13 cellular contexts compared by ENCODE assay signal in the genomic region with DNA sequence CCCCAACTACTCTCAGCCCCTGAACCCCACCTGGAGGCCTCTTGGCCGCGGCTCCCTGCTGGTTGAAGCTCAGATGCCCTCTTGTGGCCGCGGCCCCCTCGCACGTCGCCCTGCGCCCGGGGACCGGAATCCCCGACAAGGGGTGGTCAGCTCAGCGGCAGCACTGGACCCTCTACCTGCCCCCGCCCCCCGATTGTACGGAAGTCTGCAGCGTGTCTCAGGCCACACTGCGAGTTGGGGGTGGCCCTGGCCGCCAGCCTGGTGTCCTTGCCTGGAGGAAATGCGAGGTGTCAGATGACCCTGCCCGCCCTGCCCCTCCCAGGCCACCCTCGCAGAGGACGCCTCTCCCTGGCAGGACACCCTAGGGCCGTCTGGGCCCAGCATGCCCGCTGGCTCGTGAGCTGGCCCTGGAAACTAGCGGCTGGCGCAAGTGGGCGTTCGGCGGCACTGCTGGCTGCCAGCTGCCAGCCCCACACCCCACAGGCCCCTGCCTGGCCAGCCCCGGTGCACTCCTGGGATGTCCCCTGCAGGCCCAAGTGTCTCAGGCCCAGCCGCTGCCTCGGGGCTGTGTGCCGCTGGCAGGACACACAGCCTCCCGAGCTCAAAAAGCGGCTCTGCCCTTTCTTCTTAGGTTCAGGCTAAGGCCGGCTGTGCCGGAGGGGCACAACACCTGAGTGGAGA.
DNase-seq lines count a peak whose midpoint lies in the region; ATAC-seq and TF ChIP-seq lines count a peak whose summit lies in the region.
"Had no signal": no experiment of that assay in that cellular context is flagged by ENCODE, and none has a peak within 500 bp of the region (broad histone marks: within the 10 kb centered on the region; RNA-seq: fewer than 3 reads in every experiment).

No MANE protein-coding gene starts in this region.

- DNase-seq in NCI-H2029 (lab: John Stamatoyannopoulos, UW), result peak; percentile 75
- no peak for DNase-seq in NCI-H2029 treated with DMSO at 0.1 percent for 48 hours (lab: John Stamatoyannopoulos, UW)
- no peak for DNase-seq in astrocyte of the cerebellum (ENCODE audit: low read depth)
- peak; percentile 81 for DNase-seq in iPS-NIHi11 (ENCODE audit: low spot score)
- peak; percentile 28 for DNase-seq in testis
- no peak for DNase-seq in T1000 (lab: John Stamatoyannopoulos, UW)
- DNase-seq: 8988T; activated B cell treated with CpG ODN at 0.5 μM for 24 hours; activated naive CD4-positive, alpha-beta T cell treated with anti-CD3 and anti-CD28 coated beads, Interleukin-2, amount 10 ng/mL, durations not matched to agents 7 days and 5 days; OCI-M1 had no signal

- no peak for TF ChIP-seq POLR2A in testis (IDR thresholded peaks at IDR 0.05)

- ATAC-seq in GM19023 (IDR thresholded peaks at IDR 0.05; ENCODE audit: unreplicated experiment) (no peak), HG02884 (IDR thresholded peaks at IDR 0.05; ENCODE audit: unreplicated experiment) (no peak)

- H3K27me3 ChIP-seq in testis, result no peaks in the 10 kb centered on the region

- intact Hi-C loops in testis (cut with DNase I; ENCODE audit: low total_unique reads), result no loop called here

- H3K36me3 ChIP-seq in testis (ENCODE audit: low read depth, missing control alignments), result no peaks in the 10 kb centered on the region

- 77 to 78% methylated on average over 8 to 37 of the region's 38 CpGs for WGBS in testis, 2 donors

- in situ Hi-C loops in astrocyte of the cerebellum (cut with HindIII; ENCODE audit: low sequenced_read_pairs), result loop anchor here (25.0 kb wide), 1 partner anchor 136 kb away; no protein-coding TSS in a partner anchor

- H3K9me3 ChIP-seq in testis, result no peaks in the 10 kb centered on the region

- H3K4me1 ChIP-seq in testis, result no peaks in the 10 kb centered on the region

- no peak overlapping the region for H3K27ac ChIP-seq in testis
- H3K27ac ChIP-seq: epithelial cell of prostate had no signal

- TF ChIP-seq CTCF in astrocyte of the cerebellum (IDR thresholded peaks at IDR 0.05; ENCODE audit: low read depth, low read length, missing control alignments) (peak; percentile 9), testis (IDR thresholded peaks at IDR 0.05) (no peak)

- no peak overlapping the region for H3K4me3 ChIP-seq in astrocyte of the cerebellum (ENCODE audit: low read depth, low read length)
- no peak overlapping the region for H3K4me3 ChIP-seq in testis

Comparison
In these comparisons a context has a peak if more than half of its experiments do, and no peak if none do; other contexts are left out.
1. DNase-seq: peak in NCI-H2029 (single experiment), iPS-NIHi11 (single experiment) and testis (single experiment); none in NCI-H2029 treated with DMSO at 0.1 percent for 48 hours (single experiment), astrocyte of the cerebellum (single experiment) and T1000 (single experiment).